9 cellular contexts compared by ENCODE assay signal in the genomic region with DNA sequence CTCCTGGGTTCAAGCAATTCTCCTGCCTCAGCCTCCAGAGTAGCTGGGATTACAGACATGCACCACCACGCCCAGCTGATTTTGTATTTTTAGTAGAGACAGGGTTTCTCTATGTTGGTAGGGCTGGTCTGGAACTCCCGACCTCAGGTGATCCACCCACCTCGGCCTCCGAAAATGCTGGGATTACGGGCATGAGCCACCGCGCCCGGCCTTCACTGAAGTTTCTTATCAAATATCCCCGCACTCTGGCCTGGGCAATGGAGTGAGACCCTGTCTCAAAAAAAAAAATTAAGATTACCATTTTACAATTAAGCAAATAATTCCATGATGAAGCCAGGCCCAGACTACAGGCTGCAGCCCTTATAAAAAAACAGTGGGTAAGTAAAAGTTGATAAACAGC. TPM values are rescaled to one million over a fixed set of nuclear protein-coding genes. Genes with fewer than 3 reads are reported as not detected.
DNase-seq lines count a peak whose midpoint lies in the region; ATAC-seq, FAIRE-seq and TF ChIP-seq lines count a peak whose summit lies in the region.
"Not testable (repeated sequence)": the region's sequence is repeated elsewhere in the genome, so short reads cannot be mapped to it uniquely, and the experiment has no call there.
"Had no signal": no experiment of that assay in that cellular context is flagged by ENCODE, and none has a peak within 500 bp of the region (broad histone marks: within the 10 kb centered on the region; RNA-seq: fewer than 3 reads in every experiment).

No MANE protein-coding gene starts in this region.

- TF ChIP-seq POLR2A in A549 (IDR thresholded peaks at IDR 0.05; ENCODE audit: low read length); NB4 (IDR thresholded peaks at IDR 0.05; ENCODE audit: extremely low read depth, insufficient read length); GM12878 (IDR thresholded peaks at IDR 0.05; ENCODE audit: low read depth, low read length): not testable (repeated sequence)

- FAIRE-seq in A549 (lab: Jason Lieb, UNC); GM12878 (lab: Jason Lieb, UNC): not testable (repeated sequence)

- in situ Hi-C loops in GM12878 (cut with MboI), result not testable (repeated sequence)

- WGBS in A549 (ENCODE audit: missing lambda C conversion rate), result 96% methylated on average over 9 of the region's 9 CpGs
- WGBS in SK-N-SH (ENCODE audit: low lambda C conversion rate), result 99% methylated on average over 9 of the region's 9 CpGs
- WGBS in GM12878 (ENCODE audit: insufficient coverage, insufficient replicate concordance, low lambda C conversion rate, missing lambda C conversion rate), result 80% methylated on average over 9 of the region's 9 CpGs
- 89 to 97% methylated on average over 8 to 9 of the region's 9 CpGs for WGBS in mesodermal cell (ENCODE audit: insufficient coverage in 2 of 2), 2 experiments

- H3K9me3 ChIP-seq in A549; SK-N-SH; GM12878 (replicated peaks; ENCODE audit: control insufficient read depth, insufficient read depth, low read length); mesodermal cell (ENCODE audit: control insufficient read depth, low read length): not testable (repeated sequence)

- H3K27ac ChIP-seq in A549, result peak overlapping the region in 1 of 2 experiments; percentile 96; a peak in 4 of 6 replicates
- H3K27ac ChIP-seq in HL-60 (replicated peaks), result peak overlapping the region; percentile 93
- H3K27ac ChIP-seq in SK-N-SH (ENCODE audit: low read depth in 2 of 2, low read length in 1 of 2); GM12878 (ENCODE audit: control insufficient read depth, insufficient read depth); mesodermal cell (ENCODE audit: low read depth, low read length, severe bottlenecking): not testable (repeated sequence)

- H3K4me2 ChIP-seq in A549, result peak overlapping the region; percentile 90
- peak overlapping the region; percentile 87 for H3K4me2 ChIP-seq in SK-N-SH
- peak overlapping the region; percentile 83 for H3K4me2 ChIP-seq in GM12878 (ENCODE audit: control insufficient read depth, insufficient read depth)

- intact Hi-C loops in GM12878 (cut with micrococcal nuclease; ENCODE audit: unreplicated experiment), result not testable (repeated sequence)

- not testable (repeated sequence) for BruUV-seq in GM12878 (replicated peaks; lab: Mats Ljungman, UMichigan)

- SMC1A ChIA-PET in GM12878 (lab: Charles Lee; ENCODE audit: uncharacterized antibody, unreplicated experiment), result interaction anchor here (2.1 kb wide), 1 partner anchor 9 kb away, joined by 7 read pairs; no protein-coding TSS in a partner anchor

- not testable (repeated sequence) for DNase-seq in A549 (ENCODE audit: low read depth in 1 of 2, low spot score in 1 of 2); GM06990 (ENCODE audit: extremely low read depth, insufficient read length); HL-60 (ENCODE audit: low read depth in 1 of 2, low spot score in 1 of 2); NB4 (ENCODE audit: low read depth); SK-N-SH; GM12878 (ENCODE audit: low read depth, low spot score); fibroblast of pulmonary artery (ENCODE audit: low read depth)

- H3K4me1 ChIP-seq in A549, result peaks cover 28% of the 10 kb centered on the region
- peaks cover 14 to 18% of the 10 kb centered on the region in 2 experiments; a peak in 2 of 4 replicates for H3K4me1 ChIP-seq in SK-N-SH (ENCODE audit: control insufficient read depth in 1 of 2, insufficient read depth in 2 of 2, low read depth in 1 of 2, low read length in 1 of 2)
- H3K4me1 ChIP-seq in GM12878 (ENCODE audit: control insufficient read depth, insufficient read depth, low read length), result not testable (repeated sequence)
- H3K4me1 ChIP-seq in mesodermal cell (ENCODE audit: control insufficient read depth, insufficient read depth, low read length, poor library complexity, severe bottlenecking), result peaks cover 13% of the 10 kb centered on the region

- TF ChIP-seq RAD21 in A549 (conservative IDR thresholded peaks at IDR 0.05 in 1 of 2, IDR thresholded peaks at IDR 0.05 in 1 of 2); SK-N-SH (IDR thresholded peaks at IDR 0.05; ENCODE audit: low read length); GM12878 (IDR thresholded peaks at IDR 0.05; ENCODE audit: insufficient read depth, low read depth, low read length): not testable (repeated sequence)

- H3K9ac ChIP-seq in SK-N-SH (peak overlapping the region; percentile 86; the same call in 1 of the 2 replicates), GM12878 (ENCODE audit: control insufficient read depth, insufficient read depth, low read length) (peak overlapping the region; percentile 90)

- peaks cover 11% of the 10 kb centered on the region for H3K36me3 ChIP-seq in GM06990 (ENCODE audit: control insufficient read depth, insufficient read depth, low read length)
- H3K36me3 ChIP-seq in SK-N-SH (replicated peaks in 1 of 2; ENCODE audit: control insufficient read depth in 1 of 2, insufficient read depth in 2 of 2, low read length in 1 of 2), result peaks cover 17 to 22% of the 10 kb centered on the region in 2 experiments
- H3K36me3 ChIP-seq in GM12878 (ENCODE audit: control insufficient read depth in 2 of 2, insufficient read depth in 2 of 2, low read length in 1 of 2), result peaks cover 5 to 14% of the 10 kb centered on the region in 2 experiments
- peaks cover 55% of the 10 kb centered on the region for H3K36me3 ChIP-seq in mesodermal cell (ENCODE audit: control insufficient read depth, insufficient read depth, low read length)

- ATAC-seq in A549, GM12878: not testable (repeated sequence)

- not testable (repeated sequence) for H4K20me1 ChIP-seq in SK-N-SH (ENCODE audit: insufficient read depth); GM12878 (ENCODE audit: control insufficient read depth, insufficient read depth)

- H3K27me3 ChIP-seq in GM06990 (replicated peaks; ENCODE audit: control insufficient read depth, insufficient read depth, low read length); HL-60 (ENCODE audit: insufficient read depth, poor library complexity, severe bottlenecking); SK-N-SH (ENCODE audit: insufficient read depth); GM12878 (replicated peaks in 1 of 2; ENCODE audit: control insufficient read depth in 2 of 2, insufficient read depth in 2 of 2, low read length in 1 of 2): not testable (repeated sequence)

- H3K9me2 ChIP-seq in SK-N-SH, result not testable (repeated sequence)

- H3K4me3 ChIP-seq in A549 (peak overlapping the region; percentile 85), GM06990 (replicated peaks; ENCODE audit: low read depth, low read length) (peak overlapping the region; percentile 87), HL-60 (replicated peaks; ENCODE audit: insufficient read depth, low read length) (peak overlapping the region; percentile 89; the same call in 1 of the 2 replicates), NB4 (ENCODE audit: low read depth, low read length) (peak overlapping the region; percentile 97), SK-N-SH (ENCODE audit: low read depth in 2 of 2, low read length in 1 of 2) (peak overlapping the region; percentile 84 to 98; a peak in 3 of 4 replicates), GM12878 (peak overlapping the region; percentile 99), fibroblast of pulmonary artery (replicated peaks; ENCODE audit: low read depth, low read length) (peak overlapping the region; percentile 90), mesodermal cell (ENCODE audit: extremely low read depth, insufficient read depth, low read length, poor library complexity, severe bottlenecking) (peak overlapping the region; percentile 90)

- RAD21 ChIA-PET in GM12878 (lab: Charles Lee; ENCODE audit: unreplicated experiment), result not testable (repeated sequence)

- not testable (repeated sequence) for TF ChIP-seq EP300 in A549 (IDR thresholded peaks at IDR 0.05); SK-N-SH (IDR thresholded peaks at IDR 0.05; ENCODE audit: borderline replicate concordance in 1 of 2, low read depth in 1 of 2, low read length in 1 of 2); GM12878 (IDR thresholded peaks at IDR 0.05; ENCODE audit: borderline replicate concordance in 1 of 2, control insufficient read depth in 1 of 2, low read depth in 2 of 2, low read length in 2 of 2)

- H2AFZ ChIP-seq in SK-N-SH (ENCODE audit: low read depth); GM12878 (ENCODE audit: control insufficient read depth, low read depth, low read length): not testable (repeated sequence)

- H3F3A ChIP-seq in SK-N-SH (replicated peaks; ENCODE audit: insufficient read depth), result not testable (repeated sequence)

- not testable (repeated sequence) for TF ChIP-seq CTCF in A549 (IDR thresholded peaks at IDR 0.05); GM06990 (IDR thresholded peaks at IDR 0.05; ENCODE audit: insufficient read depth, low read length, poor library complexity, severe bottlenecking); HL-60 (IDR thresholded peaks at IDR 0.05; ENCODE audit: insufficient read depth, low read length); NB4 (IDR thresholded peaks at IDR 0.05; ENCODE audit: low read depth, low read length); SK-N-SH (IDR thresholded peaks at IDR 0.05); GM12878 (IDR thresholded peaks at IDR 0.05 in 2 of 3, conservative IDR thresholded peaks at IDR 0.05 in 1 of 3; ENCODE audit: control insufficient read depth in 2 of 3, extremely low read depth in 1 of 3, insufficient read depth in 1 of 3, low read depth in 3 of 3, low read length in 3 of 3); fibroblast of pulmonary artery (IDR thresholded peaks at IDR 0.05; ENCODE audit: low read length, missing control alignments)

- CTCF ChIA-PET in A549 (lab: Yijun Ruan, JAX) (interaction anchor here (0.6 kb wide), 1 partner anchor 9 kb away, joined by 3 read pairs; no protein-coding TSS in a partner anchor), GM12878 (lab: Yijun Ruan, JAX) (interaction anchor here (2.1 kb wide), 1 partner anchor 11 kb away, joined by 6 read pairs; no protein-coding TSS in a partner anchor)
- CTCF ChIA-PET in SK-N-SH (lab: Yijun Ruan, JAX), result not testable (repeated sequence)

- peaks cover 95% of the 10 kb centered on the region for H3K79me2 ChIP-seq in SK-N-SH (ENCODE audit: insufficient read depth)
- peaks cover 63% of the 10 kb centered on the region for H3K79me2 ChIP-seq in GM12878 (ENCODE audit: control insufficient read depth, insufficient read depth, low read length)

- POLR2A ChIA-PET in A549 (lab: Yijun Ruan, JAX); SK-N-SH (lab: Yijun Ruan, JAX): not testable (repeated sequence)
- POLR2A ChIA-PET in GM12878 (lab: Charles Lee), result interaction anchor here (0.6 to 1.2 kb wide), 2 partner anchors 10 to 18 kb away, joined by 3 to 7 read pairs; no protein-coding TSS in a partner anchor

RNA-seq across cellular contexts. Expression of a gene that starts 1.6 kb away (rescaled TPM):
- 116 and 123 TPM in 2 replicates for polyA plus RNA-seq in A549 (2011; rRNA removed)
- polyA plus RNA-seq in A549 (2012; cell fraction: cytosol; rRNA removed), result 86.3 and 92.5 TPM in 2 replicates
- polyA plus RNA-seq in A549 (2012; cell fraction: nucleus; rRNA removed), result 55.4 and 79.5 TPM in 2 replicates
- 107 to 125 TPM (median 117 TPM) in 3 replicates for polyA plus RNA-seq in A549 (2017; fragmentation: RNase III; extraction: RNeasy Plus Mini Kit Qiagen cat#74134 plus additional on column Dnase treatment)
- 63.4 and 70.5 TPM in 2 replicates for polyA minus RNA-seq in A549 (2011; rRNA and poly(A)+ RNA removed)
- 24.6 and 27.6 TPM in 2 replicates for polyA plus RNA-seq in SK-N-SH (2012; rRNA removed)
- 27.6 and 29.6 TPM in 2 replicates for polyA plus RNA-seq in SK-N-SH (2012; cell fraction: cytosol; rRNA removed)
- 11.1 and 15.1 TPM in 2 replicates for polyA plus RNA-seq in SK-N-SH (2012; cell fraction: nucleus; rRNA removed)
- 18.8 and 19.4 TPM in 2 replicates for total RNA-seq in GM12878 (2013; cell fraction: nucleolus; rRNA removed)
- 57.3 and 63.1 TPM in 2 replicates for total RNA-seq in GM12878 (2014; rRNA removed)
- 67.9 and 71.6 TPM in 2 replicates for total RNA-seq in GM12878 (2014; rRNA removed; fragmentation: Illumina TruSeq; extraction: Trizol)
- total RNA-seq in GM12878 (2021), result 59.4 and 61.2 TPM in 2 replicates
- polyA plus RNA-seq in GM12878 (2011; ENCODE audit: low read depth), result 20.0 TPM
- 87.6 and 108 TPM in 2 replicates for polyA plus RNA-seq in GM12878 (2011; rRNA removed)
- polyA plus RNA-seq in GM12878 (2011; cell fraction: cytosol; rRNA removed), result 66.6 and 74.8 TPM in 2 replicates
- polyA plus RNA-seq in GM12878 (2011; cell fraction: nucleus; rRNA removed), result 37.8 and 38.0 TPM in 2 replicates
- 19.8 and 28.8 TPM in 2 replicates for polyA plus RNA-seq in GM12878 (2012)
- 98.7 and 113 TPM in 2 replicates for polyA plus RNA-seq in GM12878 (2014; fragmentation: Illumina TruSeq; extraction: Trizol)
- 10 to 100 TPM; 70.9 to 75.2 TPM for polyA plus RNA-seq in GM12878 (2014; fragmentation: Nextera tagmentation; extraction: Ambion mirVana)
- polyA plus RNA-seq in GM12878 (2014; rRNA removed), result 58.3 and 60.8 TPM in 2 replicates
- polyA plus RNA-seq in GM12878 (2016; fragmentation: Nextera tagmentation; extraction: Ambion mirVana), result 100 to 1,000 TPM; 120 to 122 TPM
- polyA minus RNA-seq in GM12878 (2011; rRNA and poly(A)+ RNA removed), result 55.3 and 61.1 TPM in 2 replicates
- 31.7 and 35.6 TPM in 2 replicates for polyA minus RNA-seq in GM12878 (2011; cell fraction: cytosol; rRNA and poly(A)+ RNA removed)
- 11.7 and 18.3 TPM in 2 replicates for polyA minus RNA-seq in GM12878 (2011; cell fraction: nucleus; rRNA and poly(A)+ RNA removed)
- polyA plus RNA-seq in mesodermal cell (2013, experiment 1 of 2), result 61.5 TPM
- polyA plus RNA-seq in mesodermal cell (2013, experiment 2 of 2), result 65.7 TPM

RNA-seq across cellular contexts. Expression of a gene that starts 2.0 kb away (rescaled TPM):
- polyA plus RNA-seq in A549 (2011; rRNA removed), result 79.9 and 96.3 TPM in 2 replicates
- 43.8 and 47.8 TPM in 2 replicates for polyA plus RNA-seq in A549 (2012; cell fraction: cytosol; rRNA removed)
- polyA plus RNA-seq in A549 (2012; cell fraction: nucleus; rRNA removed), result 41.3 and 44.8 TPM in 2 replicates
- polyA plus RNA-seq in A549 (2017; fragmentation: RNase III; extraction: RNeasy Plus Mini Kit Qiagen cat#74134 plus additional on column Dnase treatment), result 37.1 to 40.9 TPM (median 37.6 TPM) in 3 replicates
- polyA minus RNA-seq in A549 (2011; rRNA and poly(A)+ RNA removed), result 114 and 140 TPM in 2 replicates
- 23.4 and 31.2 TPM in 2 replicates for polyA plus RNA-seq in SK-N-SH (2012; rRNA removed)
- 23.7 and 25.3 TPM in 2 replicates for polyA plus RNA-seq in SK-N-SH (2012; cell fraction: cytosol; rRNA removed)
- 27.4 and 32.0 TPM in 2 replicates for polyA plus RNA-seq in SK-N-SH (2012; cell fraction: nucleus; rRNA removed)
- 45.6 and 47.2 TPM in 2 replicates for total RNA-seq in GM12878 (2013; cell fraction: nucleolus; rRNA removed)
- 41.9 and 42.7 TPM in 2 replicates for total RNA-seq in GM12878 (2014; rRNA removed)
- total RNA-seq in GM12878 (2014; rRNA removed; fragmentation: Illumina TruSeq; extraction: Trizol), result 42.5 and 45.8 TPM in 2 replicates
- 39.7 and 41.8 TPM in 2 replicates for total RNA-seq in GM12878 (2021)
- 23.0 TPM for polyA plus RNA-seq in GM12878 (2011; ENCODE audit: low read depth)
- polyA plus RNA-seq in GM12878 (2011; rRNA removed), result 81.4 and 89.1 TPM in 2 replicates
- 71.6 and 81.5 TPM in 2 replicates for polyA plus RNA-seq in GM12878 (2011; cell fraction: cytosol; rRNA removed)
- 60.9 and 66.0 TPM in 2 replicates for polyA plus RNA-seq in GM12878 (2011; cell fraction: nucleus; rRNA removed)
- 31.3 and 34.4 TPM in 2 replicates for polyA plus RNA-seq in GM12878 (2012)
- 56.2 and 57.8 TPM in 2 replicates for polyA plus RNA-seq in GM12878 (2014; fragmentation: Illumina TruSeq; extraction: Trizol)
- 10 to 100 TPM; 63.3 to 66.0 TPM for polyA plus RNA-seq in GM12878 (2014; fragmentation: Nextera tagmentation; extraction: Ambion mirVana)
- 44.9 and 47.2 TPM in 2 replicates for polyA plus RNA-seq in GM12878 (2014; rRNA removed)
- 10 to 100 TPM; 43.3 to 54.5 TPM for polyA plus RNA-seq in GM12878 (2016; fragmentation: Nextera tagmentation; extraction: Ambion mirVana)
- 115 and 172 TPM in 2 replicates for polyA minus RNA-seq in GM12878 (2011; rRNA and poly(A)+ RNA removed)
- 28.7 and 32.7 TPM in 2 replicates for polyA minus RNA-seq in GM12878 (2011; cell fraction: cytosol; rRNA and poly(A)+ RNA removed)
- polyA minus RNA-seq in GM12878 (2011; cell fraction: nucleus; rRNA and poly(A)+ RNA removed), result 30.7 and 45.1 TPM in 2 replicates
- 40.4 TPM for polyA plus RNA-seq in mesodermal cell (2013, experiment 1 of 2)
- polyA plus RNA-seq in mesodermal cell (2013, experiment 2 of 2), result 36.6 TPM

RNA-seq across cellular contexts. Expression of a gene that starts 21.7 kb away (rescaled TPM):
- polyA plus RNA-seq in A549 (2011; rRNA removed) (0.09 and 0.19 TPM in 2 replicates), A549 (2017; fragmentation: RNase III; extraction: RNeasy Plus Mini Kit Qiagen cat#74134 plus additional on column Dnase treatment) (0.03 to 0.09 TPM (median 0.07 TPM) in 3 replicates), SK-N-SH (2012; rRNA removed) (0.02 TPM in 1 of 2 replicates, not detected in the other), GM12878 (2011; rRNA removed) (0.10 and 0.11 TPM in 2 replicates), GM12878 (2014; fragmentation: Illumina TruSeq; extraction: Trizol) (0.13 and 0.21 TPM in 2 replicates), GM12878 (2014; fragmentation: Nextera tagmentation; extraction: Ambion mirVana) (under 1 TPM; 0.04 to 0.11 TPM), GM12878 (2014; rRNA removed) (0.04 and 0.24 TPM in 2 replicates), GM12878 (2016; fragmentation: Nextera tagmentation; extraction: Ambion mirVana) (under 1 TPM in 1 of 2 experiments, not detected in 1; 0.05 TPM)
- 0.01 and 0.03 TPM in 2 replicates for polyA plus RNA-seq in A549 (2012; cell fraction: cytosol; rRNA removed)
- polyA plus RNA-seq in A549 (2012; cell fraction: nucleus; rRNA removed), result 0.05 and 0.07 TPM in 2 replicates
- polyA minus RNA-seq in A549 (2011; rRNA and poly(A)+ RNA removed), result 0.08 and 0.19 TPM in 2 replicates
- 0.03 TPM in 1 of 2 replicates, not detected in the other for polyA plus RNA-seq in SK-N-SH (2012; cell fraction: cytosol; rRNA removed)
- polyA plus RNA-seq in SK-N-SH (2012; cell fraction: nucleus; rRNA removed), result 0.02 and 0.06 TPM in 2 replicates
- total RNA-seq in GM12878 (2013; cell fraction: nucleolus; rRNA removed), result 0.47 TPM in 1 of 2 replicates, not detected in the other
- total RNA-seq in GM12878 (2014; rRNA removed) (0.06 and 0.11 TPM in 2 replicates), GM12878 (2014; rRNA removed; fragmentation: Illumina TruSeq; extraction: Trizol) (0.09 and 0.14 TPM in 2 replicates), GM12878 (2021) (0.19 and 0.21 TPM in 2 replicates)
- polyA plus RNA-seq in GM12878 (2011; ENCODE audit: low read depth), result 0.14 TPM
- 0.01 and 0.03 TPM in 2 replicates for polyA plus RNA-seq in GM12878 (2011; cell fraction: cytosol; rRNA removed)
- polyA plus RNA-seq in GM12878 (2011; cell fraction: nucleus; rRNA removed), result 0.09 and 0.15 TPM in 2 replicates
- polyA plus RNA-seq in GM12878 (2012), result 0.13 and 0.22 TPM in 2 replicates
- 0.10 and 0.15 TPM in 2 replicates for polyA minus RNA-seq in GM12878 (2011; rRNA and poly(A)+ RNA removed)
- not detected in 2 replicates for polyA minus RNA-seq in GM12878 (2011; cell fraction: cytosol; rRNA and poly(A)+ RNA removed)
- 0.10 and 0.12 TPM in 2 replicates for polyA minus RNA-seq in GM12878 (2011; cell fraction: nucleus; rRNA and poly(A)+ RNA removed)
- 0.26 TPM for polyA plus RNA-seq in mesodermal cell (2013, experiment 1 of 2)
- 0.40 TPM for polyA plus RNA-seq in mesodermal cell (2013, experiment 2 of 2)
- total RNA-seq: HT1080 had no signal

RNA-seq across cellular contexts. Expression of a gene that starts 31.6 kb away (rescaled TPM):
- 12.9 and 13.1 TPM in 2 replicates for polyA plus RNA-seq in A549 (2011; rRNA removed)
- polyA plus RNA-seq in A549 (2012; cell fraction: cytosol; rRNA removed), result 4.7 and 6.9 TPM in 2 replicates
- polyA plus RNA-seq in A549 (2012; cell fraction: nucleus; rRNA removed), result 2.4 and 3.0 TPM in 2 replicates
- 9.1 to 10.8 TPM (median 9.6 TPM) in 3 replicates for polyA plus RNA-seq in A549 (2017; fragmentation: RNase III; extraction: RNeasy Plus Mini Kit Qiagen cat#74134 plus additional on column Dnase treatment)
- 5.9 and 8.5 TPM in 2 replicates for polyA minus RNA-seq in A549 (2011; rRNA and poly(A)+ RNA removed)
- polyA plus RNA-seq in SK-N-SH (2012; rRNA removed), result 34.6 and 44.1 TPM in 2 replicates
- polyA plus RNA-seq in SK-N-SH (2012; cell fraction: cytosol; rRNA removed), result 53.8 and 56.9 TPM in 2 replicates
- 13.4 and 20.1 TPM in 2 replicates for polyA plus RNA-seq in SK-N-SH (2012; cell fraction: nucleus; rRNA removed)
- 1.3 and 1.7 TPM in 2 replicates for total RNA-seq in GM12878 (2013; cell fraction: nucleolus; rRNA removed)
- total RNA-seq in GM12878 (2014; rRNA removed), result 0.56 and 1.1 TPM in 2 replicates
- total RNA-seq in GM12878 (2014; rRNA removed; fragmentation: Illumina TruSeq; extraction: Trizol), result 0.51 and 0.94 TPM in 2 replicates
- 0.51 and 0.58 TPM in 2 replicates for total RNA-seq in GM12878 (2021)
- polyA plus RNA-seq in GM12878 (2011; ENCODE audit: low read depth), result 0.71 TPM
- polyA plus RNA-seq in GM12878 (2011; rRNA removed), result 1.4 and 1.8 TPM in 2 replicates
- 0.94 and 1.1 TPM in 2 replicates for polyA plus RNA-seq in GM12878 (2011; cell fraction: cytosol; rRNA removed)
- 0.16 and 0.79 TPM in 2 replicates for polyA plus RNA-seq in GM12878 (2011; cell fraction: nucleus; rRNA removed)
- polyA plus RNA-seq in GM12878 (2012), result 1.3 and 1.4 TPM in 2 replicates
- 0.79 and 0.97 TPM in 2 replicates for polyA plus RNA-seq in GM12878 (2014; fragmentation: Illumina TruSeq; extraction: Trizol)
- under 1 TPM; 0.13 to 0.38 TPM for polyA plus RNA-seq in GM12878 (2014; fragmentation: Nextera tagmentation; extraction: Ambion mirVana)
- polyA plus RNA-seq in GM12878 (2014; rRNA removed), result 0.46 and 0.53 TPM in 2 replicates
- polyA plus RNA-seq in GM12878 (2016; fragmentation: Nextera tagmentation; extraction: Ambion mirVana), result 1 to 10 TPM; 1.3 TPM
- 0.36 and 1.0 TPM in 2 replicates for polyA minus RNA-seq in GM12878 (2011; rRNA and poly(A)+ RNA removed)
- 0.40 and 0.94 TPM in 2 replicates for polyA minus RNA-seq in GM12878 (2011; cell fraction: cytosol; rRNA and poly(A)+ RNA removed)
- polyA minus RNA-seq in GM12878 (2011; cell fraction: nucleus; rRNA and poly(A)+ RNA removed), result 0.12 and 1.1 TPM in 2 replicates
- 68.3 TPM for polyA plus RNA-seq in mesodermal cell (2013, experiment 1 of 2)
- 66.5 TPM for polyA plus RNA-seq in mesodermal cell (2013, experiment 2 of 2)
